In the genomic region with DNA sequence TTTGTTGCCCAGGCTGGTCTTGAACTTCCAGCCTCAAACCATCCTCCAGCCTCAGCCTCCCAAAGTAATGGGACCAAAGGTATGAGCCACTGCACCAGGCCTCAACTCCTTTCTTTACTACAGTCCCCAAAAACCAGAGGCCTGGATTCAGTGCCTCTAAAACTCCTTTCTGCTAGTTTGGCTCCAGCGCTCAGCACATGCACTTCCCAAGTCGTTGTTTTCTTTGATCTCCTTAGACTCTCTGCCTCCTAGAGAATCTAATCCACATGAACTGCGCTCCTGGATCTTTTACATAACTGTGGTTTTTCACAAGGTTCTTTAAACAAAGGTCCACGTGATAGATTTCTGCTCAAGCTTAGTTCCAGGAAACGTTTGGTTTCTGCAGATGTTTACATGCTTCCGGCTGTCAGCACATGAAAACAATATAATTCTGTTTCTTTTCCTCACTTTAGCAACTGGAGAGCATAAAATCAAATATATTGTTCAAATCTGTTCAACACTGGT, we compare ENCODE assay signal across 8 cellular contexts.
DNase-seq lines count a peak whose midpoint lies in the region; ATAC-seq and TF ChIP-seq lines count a peak whose summit lies in the region.

No MANE protein-coding gene starts in this region.

- peaks cover 31% of the 10 kb centered on the region for H3K36me3 Mint-ChIP-seq in activated CD8-positive, alpha-beta T cell treated with anti-CD3 and anti-CD28 coated beads, Interleukin-2, amount 10 ng/mL, durations not matched to agents 7 days and 5 days (ENCODE audit: low read depth)

- H3K36me3 ChIP-seq in right atrium auricular region (peaks cover 4% of the 10 kb centered on the region), PC-3 (ENCODE audit: low read depth, low read length) (no peaks in the 10 kb centered on the region; the same call in 1 of the 2 replicates)

- H3K9me3 ChIP-seq in right atrium auricular region (no peaks in the 10 kb centered on the region), PC-3 (ENCODE audit: low read length) (no peaks in the 10 kb centered on the region)

- H3K27me3 Mint-ChIP-seq in activated CD8-positive, alpha-beta T cell treated with anti-CD3 and anti-CD28 coated beads, Interleukin-2, amount 10 ng/mL, durations not matched to agents 7 days and 5 days (ENCODE audit: low read depth): no peaks in the 10 kb centered on the region

- peak; percentile 58 for ATAC-seq in GM18505 (IDR thresholded peaks at IDR 0.05; ENCODE audit: unreplicated experiment)
- ATAC-seq in HG02973 (IDR thresholded peaks at IDR 0.05; ENCODE audit: unreplicated experiment): peak; percentile 71
- peak; percentile 66 for ATAC-seq in activated CD8-positive, alpha-beta T cell treated with anti-CD3 and anti-CD28 coated beads, Interleukin-2, amount 10 ng/mL, durations not matched to agents 7 days and 5 days
- ATAC-seq in PC-3: no peak

- intact Hi-C loops in PC-3 (cut with micrococcal nuclease): no loop called here

- H3K9me3 Mint-ChIP-seq in activated CD8-positive, alpha-beta T cell treated with anti-CD3 and anti-CD28 coated beads, Interleukin-2, amount 10 ng/mL, durations not matched to agents 7 days and 5 days (ENCODE audit: insufficient read depth): peaks cover 6% of the 10 kb centered on the region

- POLR2A ChIA-PET in activated CD8-positive, alpha-beta T cell treated with anti-CD3 and anti-CD28 coated beads, Interleukin-2, amount 10 ng/mL, durations not matched to agents 7 days and 5 days (lab: Charles Lee): interaction anchor here (0.6 to 1.5 kb wide), 8 partner anchors 11 to 343 kb away, joined by 3 to 6 read pairs (median 4); a partner anchor contains a TSS
- POLR2A ChIA-PET in PC-3 (lab: Charles Lee; ENCODE audit: unreplicated experiment): interaction anchor here (0.7 kb wide), 1 partner anchor 133 kb away, joined by 8 read pairs; no protein-coding TSS in a partner anchor

- no peak for TF ChIP-seq CTCF in right atrium auricular region (IDR thresholded peaks at IDR 0.05)
- TF ChIP-seq CTCF in PC-3 (conservative IDR thresholded peaks at IDR 0.05; ENCODE audit: low read depth, low read length): no peak

- peak overlapping the region; percentile 70 for H3K4me3 Mint-ChIP-seq in activated CD8-positive, alpha-beta T cell treated with anti-CD3 and anti-CD28 coated beads, Interleukin-2, amount 10 ng/mL, durations not matched to agents 7 days and 5 days

- no peak overlapping the region for H3K4me2 ChIP-seq in PC-3 (ENCODE audit: low read length)

- H3K27me3 ChIP-seq in right atrium auricular region (no peaks in the 10 kb centered on the region), PC-3 (ENCODE audit: low read length) (no peaks in the 10 kb centered on the region)

- no peaks in the 10 kb centered on the region for H3K9me2 ChIP-seq in PC-3 (replicated peaks; ENCODE audit: low read length)

- CTCF ChIA-PET in activated CD8-positive, alpha-beta T cell treated with anti-CD3 and anti-CD28 coated beads, Interleukin-2, amount 10 ng/mL, durations not matched to agents 7 days and 5 days (lab: Charles Lee): interaction anchor here (0.5 to 7.5 kb wide), 11 partner anchors 11 to 246 kb away, joined by 3 to 52 read pairs (median 5); no protein-coding TSS in a partner anchor
- CTCF ChIA-PET in PC-3 (lab: Charles Lee): no interaction called here

- TF ChIP-seq POLR2A in GM18505 (IDR thresholded peaks at IDR 0.05; ENCODE audit: borderline replicate concordance, extremely low read depth, insufficient read depth, insufficient read length): no peak

- peak overlapping the region; percentile 95 for H3K27ac Mint-ChIP-seq in activated CD8-positive, alpha-beta T cell treated with anti-CD3 and anti-CD28 coated beads, Interleukin-2, amount 10 ng/mL, durations not matched to agents 7 days and 5 days

- H3K4me1 Mint-ChIP-seq in activated CD8-positive, alpha-beta T cell treated with anti-CD3 and anti-CD28 coated beads, Interleukin-2, amount 10 ng/mL, durations not matched to agents 7 days and 5 days (ENCODE audit: low read depth): peaks cover 57% of the 10 kb centered on the region

- no peak overlapping the region for H3K9ac ChIP-seq in PC-3 (ENCODE audit: low read length)

- H3K4me1 ChIP-seq in right atrium auricular region (peaks cover 0 to 64% of the 10 kb centered on the region in 2 donors), PC-3 (ENCODE audit: insufficient read depth, low read length) (no peaks in the 10 kb centered on the region)

- peak overlapping the region; percentile 22 to 31 for H3K27ac ChIP-seq in right atrium auricular region
- H3K27ac ChIP-seq in substantia nigra (ENCODE audit: low read depth, low read length, poor library complexity, severe bottlenecking): peak overlapping the region; percentile 22
- H3K27ac ChIP-seq in PC-3 (ENCODE audit: low read length): no peak overlapping the region

- H2AFZ ChIP-seq in PC-3 (ENCODE audit: low read length): no peak overlapping the region

- no TSS peak for BruUV-seq in PC-3 (replicated peaks; lab: Mats Ljungman, UMichigan)

- H3K79me2 ChIP-seq in PC-3 (ENCODE audit: low read length): 0 out of 2 replicates have a peak, but pooled peaks cover 10% of the 10 kb centered on the region

- no peak overlapping the region for H3K4me3 ChIP-seq in right atrium auricular region
- H3K4me3 ChIP-seq in PC-3 (ENCODE audit: low read length): no peak overlapping the region

- H4K20me1 ChIP-seq in PC-3 (ENCODE audit: low read length): no peaks in the 10 kb centered on the region

- H3F3A ChIP-seq in PC-3 (ENCODE audit: low read length, unreplicated experiment): no peaks in the 10 kb centered on the region

- DNase-seq in activated CD8-positive, alpha-beta T cell treated with anti-CD3 and anti-CD28 coated beads, Interleukin-2, amount 10 ng/mL, durations not matched to agents 7 days and 5 days: peak; percentile 62
- DNase-seq in right atrium auricular region (ENCODE audit: low spot score): no peak
- DNase-seq in substantia nigra (lab: John Stamatoyannopoulos, UW): no peak
- no peak for DNase-seq in T-helper 9 cell
- DNase-seq in PC-3: no peak
- no peak for DNase-seq in activated CD4-positive, alpha-beta T cell treated with anti-CD3 and anti-CD28 coated beads, Interleukin-2, amount 50 U/mL, for 48 hours
